Comparison of ENCODE assay signal across 1 cellular context in the genomic region with DNA sequence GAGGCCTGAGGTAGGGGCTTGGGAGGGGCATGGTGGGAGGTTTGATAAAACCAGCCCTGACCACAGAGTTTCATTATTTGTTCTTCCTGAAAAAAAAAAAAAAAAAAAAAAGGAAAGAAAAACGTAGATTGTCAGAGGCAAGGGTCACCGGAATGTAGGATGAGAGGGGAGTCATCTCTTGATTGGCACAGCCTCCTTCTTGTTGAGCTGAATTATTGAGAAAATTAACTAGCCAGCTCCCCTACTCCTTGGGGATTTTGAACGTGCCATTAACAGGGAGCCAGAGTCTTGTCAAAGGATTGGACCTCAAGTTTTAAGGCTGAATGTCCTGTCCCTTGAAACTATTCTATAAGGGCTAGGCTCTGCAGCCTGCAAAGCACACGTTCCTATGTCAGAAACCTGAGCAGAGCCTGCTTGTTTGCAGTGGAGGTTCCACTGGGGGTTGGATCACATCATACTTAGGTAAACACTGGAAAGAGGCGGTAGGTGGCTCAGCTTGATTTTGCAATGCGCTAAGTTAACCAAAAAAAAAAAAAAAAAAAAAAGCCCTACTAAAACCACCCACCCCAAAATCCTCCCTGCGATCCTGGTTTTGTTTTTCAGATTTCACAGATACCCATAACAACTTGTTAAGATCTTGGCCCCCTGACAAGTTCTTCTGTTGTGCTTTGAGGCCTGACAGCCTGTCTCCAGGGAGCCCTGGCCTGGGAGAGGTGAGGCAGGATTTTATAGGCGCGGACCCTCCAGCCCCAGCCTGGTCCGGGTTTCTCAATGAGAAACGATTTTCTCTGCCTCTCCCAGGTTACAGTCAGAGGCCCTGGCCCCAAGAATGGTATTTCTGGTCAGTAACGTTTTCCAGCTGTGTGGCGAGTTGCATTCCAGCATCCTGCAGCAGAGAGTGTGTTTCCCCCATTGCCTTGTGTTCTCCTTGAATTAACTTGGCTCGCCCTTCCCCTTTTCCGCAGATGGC.
TF ChIP-seq lines count a peak whose summit lies in the region.

No MANE protein-coding gene starts in this region.

TF ChIP-seq in liver, 16 proteins besides CTCF, POLR2A, EP300 and RAD21 (continued from another document):
- TF ChIP-seq, protein P1, sequence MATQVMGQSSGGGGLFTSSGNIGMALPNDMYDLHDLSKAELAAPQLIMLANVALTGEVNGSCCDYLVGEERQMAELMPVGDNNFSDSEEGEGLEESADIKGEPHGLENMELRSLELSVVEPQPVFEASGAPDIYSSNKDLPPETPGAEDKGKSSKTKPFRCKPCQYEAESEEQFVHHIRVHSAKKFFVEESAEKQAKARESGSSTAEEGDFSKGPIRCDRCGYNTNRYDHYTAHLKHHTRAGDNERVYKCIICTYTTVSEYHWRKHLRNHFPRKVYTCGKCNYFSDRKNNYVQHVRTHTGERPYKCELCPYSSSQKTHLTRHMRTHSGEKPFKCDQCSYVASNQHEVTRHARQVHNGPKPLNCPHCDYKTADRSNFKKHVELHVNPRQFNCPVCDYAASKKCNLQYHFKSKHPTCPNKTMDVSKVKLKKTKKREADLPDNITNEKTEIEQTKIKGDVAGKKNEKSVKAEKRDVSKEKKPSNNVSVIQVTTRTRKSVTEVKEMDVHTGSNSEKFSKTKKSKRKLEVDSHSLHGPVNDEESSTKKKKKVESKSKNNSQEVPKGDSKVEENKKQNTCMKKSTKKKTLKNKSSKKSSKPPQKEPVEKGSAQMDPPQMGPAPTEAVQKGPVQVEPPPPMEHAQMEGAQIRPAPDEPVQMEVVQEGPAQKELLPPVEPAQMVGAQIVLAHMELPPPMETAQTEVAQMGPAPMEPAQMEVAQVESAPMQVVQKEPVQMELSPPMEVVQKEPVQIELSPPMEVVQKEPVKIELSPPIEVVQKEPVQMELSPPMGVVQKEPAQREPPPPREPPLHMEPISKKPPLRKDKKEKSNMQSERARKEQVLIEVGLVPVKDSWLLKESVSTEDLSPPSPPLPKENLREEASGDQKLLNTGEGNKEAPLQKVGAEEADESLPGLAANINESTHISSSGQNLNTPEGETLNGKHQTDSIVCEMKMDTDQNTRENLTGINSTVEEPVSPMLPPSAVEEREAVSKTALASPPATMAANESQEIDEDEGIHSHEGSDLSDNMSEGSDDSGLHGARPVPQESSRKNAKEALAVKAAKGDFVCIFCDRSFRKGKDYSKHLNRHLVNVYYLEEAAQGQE (IDR thresholded peaks at IDR 0.05) = peak; percentile 83
- TF ChIP-seq NR2F2 (IDR thresholded peaks at IDR 0.05) (no peak), JUND (IDR thresholded peaks at IDR 0.05) (peak in 1 of 2 donors; percentile 47), HNF4A (conservative IDR thresholded peaks at IDR 0.05) (peak; percentile 26 to 52), FOXA1 (IDR thresholded peaks at IDR 0.05) (peak; percentile 79)
- TF ChIP-seq, protein P2, sequence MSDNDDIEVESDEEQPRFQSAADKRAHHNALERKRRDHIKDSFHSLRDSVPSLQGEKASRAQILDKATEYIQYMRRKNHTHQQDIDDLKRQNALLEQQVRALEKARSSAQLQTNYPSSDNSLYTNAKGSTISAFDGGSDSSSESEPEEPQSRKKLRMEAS (IDR thresholded peaks at IDR 0.05) = no peak
